In the genomic region with DNA sequence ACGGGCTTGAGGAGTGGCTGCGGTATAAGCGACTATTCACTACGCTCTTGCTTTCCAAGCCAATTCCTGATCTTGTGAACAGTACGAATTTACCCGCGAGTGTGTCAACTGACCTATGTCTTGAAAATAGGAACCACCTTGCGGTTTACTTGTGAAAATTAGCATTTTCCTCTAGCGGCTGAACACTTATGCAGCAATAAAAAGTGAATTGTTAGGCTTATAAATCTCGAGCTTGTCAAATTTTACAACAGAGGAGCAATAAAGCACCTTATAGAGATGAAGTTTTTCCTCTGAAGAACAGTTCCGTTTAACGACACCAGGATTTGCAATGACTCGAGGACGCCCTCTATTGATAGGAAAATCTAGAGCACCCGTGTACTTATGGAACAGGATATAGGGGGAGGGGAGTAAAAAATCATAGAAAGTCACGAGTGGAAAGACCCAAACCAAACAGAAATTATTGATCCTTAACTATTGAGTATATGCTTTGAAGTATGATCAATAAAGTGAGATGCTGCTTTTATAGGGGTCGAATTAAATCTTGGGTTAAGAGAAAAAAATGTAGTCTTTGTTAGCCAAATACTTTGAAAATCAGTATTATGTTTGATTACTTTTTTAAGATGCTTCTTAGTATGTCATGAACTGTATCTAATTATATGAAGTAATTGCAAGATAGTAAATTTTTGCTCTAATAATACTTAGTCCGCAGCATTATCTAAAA, we compare ENCODE assay signal across 8 cellular contexts. TPM values are rescaled to one million over a fixed set of nuclear protein-coding genes. Genes with fewer than 3 reads are reported as not detected.
A peak's percentile ranks its signal among the peaks of the same experiment; 100 is the strongest.
DNase-seq lines count a peak whose midpoint lies in the region; ATAC-seq lines count a peak whose summit lies in the region.

No MANE protein-coding gene starts in this region.

- H3K36me3 Mint-ChIP-seq in T-helper 17 cell (ENCODE audit: low read depth), result no peaks in the 10 kb centered on the region
- peaks cover 12% of the 10 kb centered on the region for H3K36me3 Mint-ChIP-seq in central memory CD8-positive, alpha-beta T cell (ENCODE audit: insufficient read depth)

- DNase-seq in CD1c-positive myeloid dendritic cell (ENCODE audit: extremely low spot score) (peak; percentile 85), NCI-H187 (lab: John Stamatoyannopoulos, UW) (peak; percentile 61 to 69), T-helper 17 cell (peak in 2 of 3 donors; percentile 25 to 53), islet precursor cell (peak; percentile 75), smooth muscle cell of the brain vasculature (ENCODE audit: low read depth, low spot score) (peak; percentile 91)
- no peak for DNase-seq in central memory CD8-positive, alpha-beta T cell (ENCODE audit: low spot score in 2 of 2)

- ATAC-seq in GM21447 (IDR thresholded peaks at IDR 0.05; ENCODE audit: unreplicated experiment) (peak; percentile 11), T-helper 17 cell (peak; percentile 23), GM18907 (IDR thresholded peaks at IDR 0.05; ENCODE audit: unreplicated experiment) (no peak)
- peak; percentile 25 for ATAC-seq in central memory CD8-positive, alpha-beta T cell (replicated peaks; ENCODE audit: extremely low read depth, poor library complexity, severe bottlenecking)

- H3K27ac Mint-ChIP-seq in T-helper 17 cell, result peak overlapping the region; percentile 95
- H3K27ac Mint-ChIP-seq in central memory CD8-positive, alpha-beta T cell (ENCODE audit: low read depth), result peak overlapping the region; percentile 79

- H3K9me3 Mint-ChIP-seq in central memory CD8-positive, alpha-beta T cell, result no peaks in the 10 kb centered on the region

- no peaks in the 10 kb centered on the region for H3K9me3 ChIP-seq in T-helper 17 cell (ENCODE audit: control insufficient read depth, low read length, poor library complexity, severe bottlenecking)

- H3K27me3 Mint-ChIP-seq in T-helper 17 cell, result peaks cover 19% of the 10 kb centered on the region
- H3K27me3 Mint-ChIP-seq in central memory CD8-positive, alpha-beta T cell, result peaks cover 89% of the 10 kb centered on the region

- H3K4me3 Mint-ChIP-seq in T-helper 17 cell, result peak overlapping the region; percentile 97
- peak overlapping the region; percentile 91 for H3K4me3 Mint-ChIP-seq in central memory CD8-positive, alpha-beta T cell

- H3K4me1 Mint-ChIP-seq in T-helper 17 cell, result peaks cover 56% of the 10 kb centered on the region
- H3K4me1 Mint-ChIP-seq in central memory CD8-positive, alpha-beta T cell, result peaks cover 56% of the 10 kb centered on the region

RNA-seq across cellular contexts. Expression of a gene that starts 1.9 kb away (rescaled TPM):
- 10 to 100 TPM; 13.7 to 15.0 TPM for total RNA-seq in T-helper 17 cell

Comparison
In these comparisons a context has a peak if more than half of its experiments do, and no peak if none do; other contexts are left out.
1. DNase-seq: peak in CD1c-positive myeloid dendritic cell (single experiment), NCI-H187 (2 of 2), T-helper 17 cell (2 of 3), islet precursor cell (single experiment) and smooth muscle cell of the brain vasculature (single experiment); none in central memory CD8-positive, alpha-beta T cell (0 of 2).